Comparison of ENCODE assay signal across 20 cellular contexts in genomic region chr4:150056569-150056968, GRCh38. TPM values are rescaled to one million over a fixed set of nuclear protein-coding genes. Genes with fewer than 3 reads are reported as not detected.
DNase-seq lines count a peak whose midpoint lies in the region; ATAC-seq, FAIRE-seq and TF ChIP-seq lines count a peak whose summit lies in the region.
"Had no signal": no experiment of that assay in that cellular context is flagged by ENCODE, and none has a peak within 500 bp of the region (broad histone marks: within the 10 kb centered on the region; RNA-seq: fewer than 3 reads in every experiment).

No MANE protein-coding gene starts in this region.

- no peak overlapping the region for H3K27ac ChIP-seq in GM23338 (ENCODE audit: low read depth)
- H3K27ac ChIP-seq: esophagus squamous epithelium, left ventricle myocardium inferior, neural progenitor cell, prostate gland, vagina had no signal

- no peaks in the 10 kb centered on the region for H3F3A ChIP-seq in GM23338 (replicated peaks; ENCODE audit: low read depth)

- H3K36me3 Mint-ChIP-seq in GM23338 (ENCODE audit: low read depth) = no peaks in the 10 kb centered on the region; the same call in 2 of the 3 replicates
- H3K36me3 Mint-ChIP-seq: activated naive CD8-positive, alpha-beta T cell; neural progenitor cell had no signal

- H3K4me1 ChIP-seq in GM23338 (ENCODE audit: insufficient read depth) = no peaks in the 10 kb centered on the region
- H3K4me1 ChIP-seq: esophagus squamous epithelium, left ventricle myocardium inferior, neural progenitor cell, prostate gland, vagina had no signal

- H3K4me2 ChIP-seq in GM23338 = no peak overlapping the region
- H3K4me2 ChIP-seq: neural progenitor cell had no signal

- H3K4me1 Mint-ChIP-seq in GM23338 = no peaks in the 10 kb centered on the region
- H3K4me1 Mint-ChIP-seq: neural progenitor cell had no signal

- no peaks in the 10 kb centered on the region for H4K20me1 ChIP-seq in GM23338 (replicated peaks; ENCODE audit: insufficient read depth)

- no peak for ATAC-seq in GM23338

- H3K27me3 ChIP-seq in GM23338 (ENCODE audit: insufficient read depth) = no peaks in the 10 kb centered on the region
- H3K27me3 ChIP-seq: esophagus squamous epithelium, neural progenitor cell, vagina had no signal

- no peak overlapping the region for H3K4me3 Mint-ChIP-seq in GM23338
- H3K4me3 Mint-ChIP-seq: activated naive CD8-positive, alpha-beta T cell; neural progenitor cell had no signal

- peaks cover 1% of the 10 kb centered on the region for H3K27me3 Mint-ChIP-seq in GM23338 (ENCODE audit: insufficient read depth, low read depth, poor library complexity)

- no peak overlapping the region for H3K27ac Mint-ChIP-seq in GM23338
- H3K27ac Mint-ChIP-seq: activated naive CD8-positive, alpha-beta T cell; activated T-helper 2 cell treated with anti-CD3 and anti-CD28 coated beads, Interferon-gamma antibody, Interleukin-2, Interleukin-4, amounts not matched to agents 10 μg/mL and 5 μg/mL and 100 μg/mL, durations not matched to agents 14 hours and 24 hours and 36 hours; neural progenitor cell had no signal

- H3K36me3 ChIP-seq in GM23338 (ENCODE audit: insufficient read depth) = 0 out of 2 replicates have a peak, but pooled peaks cover 3% of the 10 kb centered on the region
- H3K36me3 ChIP-seq: esophagus squamous epithelium, left ventricle myocardium inferior, neural progenitor cell, prostate gland, vagina had no signal

- no peak for FAIRE-seq in RCC 7860 (lab: Jason Lieb, UNC)

- DNase-seq in EL (peak; percentile 28), RCC 7860 (ENCODE audit: low spot score) (peak; percentile 14), fibroblast of gingiva (ENCODE audit: low read depth) (peak; percentile 71), renal cortical epithelial cell (ENCODE audit: low read depth) (peak; percentile 41), mucosa of gallbladder (ENCODE audit: low spot score) (no peak), GM23338 (ENCODE audit: low spot score) (no peak), NCI-H2029 (lab: John Stamatoyannopoulos, UW) (no peak)
- DNase-seq: activated CD4-positive, alpha-beta T cell treated with anti-CD3 and anti-CD28 coated beads, Interleukin-2, amount 50 U/mL, for 4 hours; activated CD8-positive, alpha-beta memory T cell treated with anti-CD3 and anti-CD28 coated beads, Interleukin-2, amount 50 U/mL, for 4 hours; DND-41; effector CD8-positive, alpha-beta T cell; esophagus squamous epithelium; H7; left ventricle myocardium inferior; NCI-H2171 had no signal

- H2AFZ ChIP-seq in GM23338 = no peak overlapping the region
- H2AFZ ChIP-seq: neural progenitor cell had no signal

- peaks cover 12% of the 10 kb centered on the region for H3K9me3 Mint-ChIP-seq in GM23338
- H3K9me3 Mint-ChIP-seq: activated T-helper 2 cell treated with anti-CD3 and anti-CD28 coated beads, Interferon-gamma antibody, Interleukin-2, Interleukin-4, amounts not matched to agents 10 μg/mL and 5 μg/mL and 100 μg/mL, durations not matched to agents 14 hours and 24 hours and 36 hours; neural progenitor cell had no signal

- H3K79me2 ChIP-seq in GM23338 (replicated peaks; ENCODE audit: insufficient read depth) = no peaks in the 10 kb centered on the region

- TF ChIP-seq CTCF in GM23338 (conservative IDR thresholded peaks at IDR 0.05; ENCODE audit: low read depth in 2 of 2) = no peak

- H3K9me2 ChIP-seq in GM23338 (ENCODE audit: insufficient read depth) = 0 out of 2 replicates have a peak, but pooled peaks cover 3% of the 10 kb centered on the region

- no peak overlapping the region for H3K4me3 ChIP-seq in GM23338
- H3K4me3 ChIP-seq: esophagus squamous epithelium, left ventricle myocardium inferior, neural progenitor cell, prostate gland, vagina had no signal

TF ChIP-seq in GM23338, 12 proteins besides CTCF, POLR2A, EP300 and RAD21:
- TF ChIP-seq EZH2 (IDR thresholded peaks at IDR 0.05; ENCODE audit: low read depth, unreplicated experiment) = no peak
- TF ChIP-seq ZNF114 (CRISPR knock-in tag; IDR thresholded peaks at IDR 0.05) = no peak
- TF ChIP-seq EZH2phosphoT487 (IDR thresholded peaks at IDR 0.05; ENCODE audit: unreplicated experiment) = no peak
- TF ChIP-seq CREB1 (CRISPR knock-in tag; IDR thresholded peaks at IDR 0.05; ENCODE audit: low read depth) = no peak
- TF ChIP-seq POLR2AphosphoS5 (IDR thresholded peaks at IDR 0.05; ENCODE audit: low read depth) = no peak
- no peak for TF ChIP-seq NANOG (IDR thresholded peaks at IDR 0.05; ENCODE audit: borderline replicate concordance)
TF ChIP-seq in GM23338: peak in this region for 0.

RNA-seq across cellular contexts. Expression of gene DCLK2, which starts 21.7 kb away (rescaled TPM):
- 2.7 and 6.4 TPM in 2 replicates for total RNA-seq in renal cortical epithelial cell
- 14.0 TPM for total RNA-seq in mucosa of gallbladder
- total RNA-seq in GM23338 (2014; rRNA removed; shearing (Covaris generic)) = 0.49 and 0.58 TPM in 2 replicates
- 0.23 TPM in 1 of 2 replicates, not detected in the other for polyA plus RNA-seq in GM23338 (2016; fragmentation: Nextera tagmentation; extraction: Ambion mirVana)

Comparison
In these comparisons a context has a peak if more than half of its experiments do, and no peak if none do; other contexts are left out.
1. DNase-seq: peak in EL (single experiment), RCC 7860 (single experiment), fibroblast of gingiva (single experiment) and renal cortical epithelial cell (single experiment); none in mucosa of gallbladder (single experiment), GM23338 (single experiment) and NCI-H2029 (single experiment).